ENCODE assay signal across 9 cellular contexts in the genomic region with DNA sequence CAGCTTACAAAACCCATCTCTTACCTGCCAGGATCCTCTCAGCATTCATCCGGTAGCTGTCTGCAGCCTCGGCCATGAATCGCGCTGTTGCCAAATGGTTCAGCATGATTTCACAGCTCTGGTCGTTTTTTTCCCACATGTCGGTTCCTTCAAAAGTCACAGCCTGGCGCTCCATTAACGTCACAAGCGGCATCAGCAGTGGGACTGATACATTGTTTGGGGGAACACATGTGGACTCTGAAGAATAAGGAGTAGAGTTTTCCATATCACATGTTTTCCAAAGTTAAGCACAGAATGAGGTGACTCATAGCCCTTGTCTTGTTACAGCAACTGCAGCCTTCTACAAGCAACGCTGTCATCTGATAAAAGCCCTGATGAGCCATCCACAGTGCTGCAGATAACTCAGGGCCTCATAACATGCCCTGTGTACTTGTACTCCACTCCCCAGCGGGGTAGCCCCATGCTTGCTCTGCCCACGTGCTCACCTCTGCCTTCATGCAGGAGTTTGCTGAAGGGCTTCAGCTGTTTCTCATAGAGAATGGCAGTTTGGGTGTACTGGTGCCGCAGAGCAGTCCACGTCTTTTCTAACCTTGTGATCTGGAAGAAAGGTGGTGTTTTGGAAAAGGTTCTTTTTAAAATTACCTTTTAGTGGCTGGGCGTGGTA.
DNase-seq lines count a peak whose midpoint lies in the region; ATAC-seq and TF ChIP-seq lines count a peak whose summit lies in the region.
"Had no signal": no experiment of that assay in that cellular context is flagged by ENCODE, and none has a peak within 500 bp of the region (broad histone marks: within the 10 kb centered on the region; RNA-seq: fewer than 3 reads in every experiment).

No MANE protein-coding gene starts in this region.

- DNase-seq in activated CD4-positive, alpha-beta T cell treated with anti-CD3 and anti-CD28 coated beads, Interleukin-2, amount 10 ng/mL, durations not matched to agents 24 days and 14 days: no peak
- DNase-seq in activated CD4-positive, alpha-beta T cell treated with anti-CD3 and anti-CD28 coated beads for 1 hour: no peak
- peak in 18 of 61 donors; percentile 23 to 86 (median 43) for DNase-seq in caudate nucleus (lab: John Stamatoyannopoulos, UW)
- no peak for DNase-seq in left colon
- peak; percentile 39 to 70 for DNase-seq in uterus
- DNase-seq in SW480 (ENCODE audit: low spot score): no peak
- no peak for DNase-seq in NCI-H2227 treated with DMSO at 0.1 percent for 48 hours (lab: John Stamatoyannopoulos, UW)

- H3K9me3 ChIP-seq in uterus: no peaks in the 10 kb centered on the region
- H3K9me3 ChIP-seq: Peyer's patch had no signal

- no peaks in the 10 kb centered on the region for H3K36me3 ChIP-seq in uterus

- ATAC-seq in left colon (peak; percentile 72), HG03432 (IDR thresholded peaks at IDR 0.05; ENCODE audit: unreplicated experiment) (no peak)

- H3K27ac ChIP-seq in caudate nucleus (ENCODE audit: low read depth, low read length) (peak overlapping the region; percentile 73), uterus (peak overlapping the region; percentile 58 to 65)

- H3K27me3 ChIP-seq in uterus: no peaks in the 10 kb centered on the region
- H3K27me3 ChIP-seq: Peyer's patch had no signal

- no peaks in the 10 kb centered on the region for H3K4me1 ChIP-seq in uterus
- H3K4me1 ChIP-seq: Peyer's patch had no signal

- H3K27ac Mint-ChIP-seq in activated CD4-positive, alpha-beta T cell treated with anti-CD3 and anti-CD28 coated beads, Interleukin-2, amount 10 ng/mL, durations not matched to agents 24 days and 14 days: peak overlapping the region; percentile 34

- TF ChIP-seq POLR2A in uterus (IDR thresholded peaks at IDR 0.05): no peak

- H3K27me3 Mint-ChIP-seq in activated CD4-positive, alpha-beta T cell treated with anti-CD3 and anti-CD28 coated beads, Interleukin-2, amount 10 ng/mL, durations not matched to agents 24 days and 14 days: peaks cover 2% of the 10 kb centered on the region

- no peaks in the 10 kb centered on the region for H3K9me3 Mint-ChIP-seq in activated CD4-positive, alpha-beta T cell treated with anti-CD3 and anti-CD28 coated beads, Interleukin-2, amount 10 ng/mL, durations not matched to agents 24 days and 14 days

- no peak for TF ChIP-seq CTCF in uterus (IDR thresholded peaks at IDR 0.05)

- intact Hi-C loops in activated CD4-positive, alpha-beta T cell treated with anti-CD3 and anti-CD28 coated beads, Interleukin-2, amount 10 ng/mL, durations not matched to agents 24 days and 14 days (cut with micrococcal nuclease): no loop called here
- intact Hi-C loops in left colon (cut with DNase I, micrococcal nuclease): no loop called here
- intact Hi-C loops in uterus (cut with DNase I; ENCODE audit: low total_unique reads): no loop called here

- no peak overlapping the region for H3K4me3 ChIP-seq in uterus
- H3K4me3 ChIP-seq: Peyer's patch had no signal

- H3K36me3 Mint-ChIP-seq in activated CD4-positive, alpha-beta T cell treated with anti-CD3 and anti-CD28 coated beads, Interleukin-2, amount 10 ng/mL, durations not matched to agents 24 days and 14 days (ENCODE audit: low read depth): no peaks in the 10 kb centered on the region

- no peak overlapping the region for H3K4me3 Mint-ChIP-seq in activated CD4-positive, alpha-beta T cell treated with anti-CD3 and anti-CD28 coated beads, Interleukin-2, amount 10 ng/mL, durations not matched to agents 24 days and 14 days

- no peaks in the 10 kb centered on the region for H3K4me1 Mint-ChIP-seq in activated CD4-positive, alpha-beta T cell treated with anti-CD3 and anti-CD28 coated beads, Interleukin-2, amount 10 ng/mL, durations not matched to agents 24 days and 14 days

Comparison
In these comparisons a context has a peak if more than half of its experiments do, and no peak if none do; other contexts are left out.
1. DNase-seq: peak in uterus (2 of 2); none in activated CD4-positive, alpha-beta T cell treated with anti-CD3 and anti-CD28 coated beads, Interleukin-2, amount 10 ng/mL, durations not matched to agents 24 days and 14 days (single experiment), activated CD4-positive, alpha-beta T cell treated with anti-CD3 and anti-CD28 coated beads for 1 hour (single experiment), left colon (0 of 2), SW480 (single experiment) and NCI-H2227 treated with DMSO at 0.1 percent for 48 hours (single experiment).